9 cellular contexts compared by ENCODE assay signal in genomic region chr2:166127217-166128155, GRCh38. TPM values are rescaled to one million over a fixed set of nuclear protein-coding genes. Genes with fewer than 3 reads are reported as not detected.
DNase-seq lines count a peak whose midpoint lies in the region; ATAC-seq and TF ChIP-seq lines count a peak whose summit lies in the region.
"Had no signal": no experiment of that assay in that cellular context is flagged by ENCODE, and none has a peak within 500 bp of the region (broad histone marks: within the 10 kb centered on the region; RNA-seq: fewer than 3 reads in every experiment).

Gene SCN1A, minus strand, starts transcription at chr2:166128020. Its CDS starts 54,399 bp downstream, at chr2:166073621.

- no peak within 1 kb of the TSS for H3K4me3 Mint-ChIP-seq in activated T-helper 1 cell treated with anti-CD3 and anti-CD28 coated beads, Interleukin-12 subunit alpha, Interleukin-12 subunit beta, Interleukin-2, Interleukin-4 antibody, amounts not matched to agents 30 ng/mL and 10 ng/mL and 1 ng/mL, durations not matched to agents 14 hours and 24 hours and 36 hours

- TF ChIP-seq CTCF in WI38 (IDR thresholded peaks at IDR 0.05; ENCODE audit: low read depth, low read length), result peak; percentile 12; the same call in 1 of the 2 replicates

- H3K4me2 ChIP-seq in skeletal muscle satellite cell (ENCODE audit: low read length), result peak within 1 kb of the TSS; percentile 65

- ATAC-seq in GM21786 (IDR thresholded peaks at IDR 0.05; ENCODE audit: unreplicated experiment), result peak; percentile 56

- H3K36me3 Mint-ChIP-seq in activated T-helper 1 cell treated with anti-CD3 and anti-CD28 coated beads, Interleukin-12 subunit alpha, Interleukin-12 subunit beta, Interleukin-2, Interleukin-4 antibody, amounts not matched to agents 30 ng/mL and 10 ng/mL and 1 ng/mL, durations not matched to agents 14 hours and 24 hours and 36 hours (ENCODE audit: low read depth), result no peaks in the 10 kb centered on the region

- H3K27me3 ChIP-seq in skeletal muscle satellite cell (ENCODE audit: control insufficient read depth, insufficient read depth, low read length), result no peaks in the 10 kb centered on the region

- H3K27me3 Mint-ChIP-seq in activated T-helper 1 cell treated with anti-CD3 and anti-CD28 coated beads, Interleukin-12 subunit alpha, Interleukin-12 subunit beta, Interleukin-2, Interleukin-4 antibody, amounts not matched to agents 30 ng/mL and 10 ng/mL and 1 ng/mL, durations not matched to agents 14 hours and 24 hours and 36 hours (ENCODE audit: insufficient read depth), result peaks cover 9% of the 10 kb centered on the region

- H3K9ac ChIP-seq in skeletal muscle satellite cell (ENCODE audit: low read depth, low read length), result no peak within 1 kb of the TSS

- intact Hi-C loops in head of caudate nucleus (cut with DNase I), result loop anchor here (10.0 kb wide), 2 partner anchors 63 to 173 kb away; partner anchors contain the start of gene TTC21B
- intact Hi-C loops in activated T-helper 1 cell treated with anti-CD3 and anti-CD28 coated beads, Interleukin-12 subunit alpha, Interleukin-12 subunit beta, Interleukin-2, Interleukin-4 antibody, amounts not matched to agents 30 ng/mL and 10 ng/mL and 1 ng/mL, durations not matched to agents 14 hours and 24 hours and 36 hours (cut with micrococcal nuclease), result loop anchor here (1.0 to 10.0 kb wide), 5 partner anchors 70 to 1135 kb away; no protein-coding TSS in a partner anchor

- no peaks in the 10 kb centered on the region for H3K9me3 ChIP-seq in skeletal muscle satellite cell (replicated peaks; ENCODE audit: low read length)
- H3K9me3 ChIP-seq: neutrophil had no signal

- DNase-seq in Caki2 (ENCODE audit: low read depth) (peak; percentile 59), NCI-H2029 treated with DMSO at 0.1 percent for 48 hours (lab: John Stamatoyannopoulos, UW) (peak; percentile 66), head of caudate nucleus (peak in 30 of 42 donors; percentile 6 to 70 (median 32))
- no peak for DNase-seq in activated T-helper 1 cell treated with anti-CD3 and anti-CD28 coated beads, Interleukin-12 subunit alpha, Interleukin-12 subunit beta, Interleukin-2, Interleukin-4 antibody, amounts not matched to agents 30 ng/mL and 10 ng/mL and 1 ng/mL, durations not matched to agents 14 hours and 24 hours and 36 hours (ENCODE audit: low spot score)
- DNase-seq in activated effector memory CD4-positive, alpha-beta T cell treated with anti-CD3 and anti-CD28 coated beads, Interleukin-2, amount 50 U/mL, for 16 hours, result no peak

- H3K4me3 ChIP-seq in WI38 (ENCODE audit: low read depth, low read length) (no peak within 1 kb of the TSS), skeletal muscle satellite cell (ENCODE audit: low read length) (no peak within 1 kb of the TSS)

- no peaks in the 10 kb centered on the region for H3K4me1 Mint-ChIP-seq in activated T-helper 1 cell treated with anti-CD3 and anti-CD28 coated beads, Interleukin-12 subunit alpha, Interleukin-12 subunit beta, Interleukin-2, Interleukin-4 antibody, amounts not matched to agents 30 ng/mL and 10 ng/mL and 1 ng/mL, durations not matched to agents 14 hours and 24 hours and 36 hours (ENCODE audit: low read depth)

- no peaks in the 10 kb centered on the region for H3K9me3 Mint-ChIP-seq in activated T-helper 1 cell treated with anti-CD3 and anti-CD28 coated beads, Interleukin-12 subunit alpha, Interleukin-12 subunit beta, Interleukin-2, Interleukin-4 antibody, amounts not matched to agents 30 ng/mL and 10 ng/mL and 1 ng/mL, durations not matched to agents 14 hours and 24 hours and 36 hours

- H3K36me3 ChIP-seq in skeletal muscle satellite cell (ENCODE audit: insufficient read depth, low read length), result no peaks in the 10 kb centered on the region
- H3K36me3 ChIP-seq: neutrophil had no signal

- H3K27ac Mint-ChIP-seq in activated T-helper 1 cell treated with anti-CD3 and anti-CD28 coated beads, Interleukin-12 subunit alpha, Interleukin-12 subunit beta, Interleukin-2, Interleukin-4 antibody, amounts not matched to agents 30 ng/mL and 10 ng/mL and 1 ng/mL, durations not matched to agents 14 hours and 24 hours and 36 hours, result no peak within 1 kb of the TSS

- in situ Hi-C loops in Caki2 (cut with HindIII; ENCODE audit: low pct_unique_long_range_greater_than_20kb, low sequenced_read_pairs), result no loop called here

- H3K4me1 ChIP-seq in skeletal muscle satellite cell (ENCODE audit: control insufficient read depth, insufficient read depth, low read length), result no peaks in the 10 kb centered on the region

RNA-seq across cellular contexts. Expression of gene SCN1A, which starts in this region (rescaled TPM):
- total RNA-seq in Caki2 (2014; rRNA removed; shearing (Covaris generic); ENCODE audit: low replicate concordance), result 0.03 TPM in 1 of 2 replicates, not detected in the other
- total RNA-seq in skeletal muscle satellite cell (2012; rRNA removed), result under 0.01 and 1.5 TPM in 2 replicates
- not detected in 2 replicates for total RNA-seq in activated T-helper 1 cell treated with anti-CD3 and anti-CD28 coated beads, Interleukin-12 subunit alpha, Interleukin-12 subunit beta, Interleukin-2, Interleukin-4 antibody, amounts not matched to agents 30 ng/mL and 10 ng/mL and 1 ng/mL, durations not matched to agents 14 hours and 24 hours and 36 hours

Comparison
In these comparisons a context has a peak if more than half of its experiments do, and no peak if none do; other contexts are left out.
1. Peak in DNase-seq in Caki2; RNA of the gene not detected or under 1 TPM.
2. DNase-seq: peak in NCI-H2029 treated with DMSO at 0.1 percent for 48 hours (single experiment) and head of caudate nucleus (30 of 42); none in activated T-helper 1 cell treated with anti-CD3 and anti-CD28 coated beads, Interleukin-12 subunit alpha, Interleukin-12 subunit beta, Interleukin-2, Interleukin-4 antibody, amounts not matched to agents 30 ng/mL and 10 ng/mL and 1 ng/mL, durations not matched to agents 14 hours and 24 hours and 36 hours (single experiment) and activated effector memory CD4-positive, alpha-beta T cell treated with anti-CD3 and anti-CD28 coated beads, Interleukin-2, amount 50 U/mL, for 16 hours (single experiment).